Comparison of ENCODE assay signal across 1 cellular context in the genomic region with DNA sequence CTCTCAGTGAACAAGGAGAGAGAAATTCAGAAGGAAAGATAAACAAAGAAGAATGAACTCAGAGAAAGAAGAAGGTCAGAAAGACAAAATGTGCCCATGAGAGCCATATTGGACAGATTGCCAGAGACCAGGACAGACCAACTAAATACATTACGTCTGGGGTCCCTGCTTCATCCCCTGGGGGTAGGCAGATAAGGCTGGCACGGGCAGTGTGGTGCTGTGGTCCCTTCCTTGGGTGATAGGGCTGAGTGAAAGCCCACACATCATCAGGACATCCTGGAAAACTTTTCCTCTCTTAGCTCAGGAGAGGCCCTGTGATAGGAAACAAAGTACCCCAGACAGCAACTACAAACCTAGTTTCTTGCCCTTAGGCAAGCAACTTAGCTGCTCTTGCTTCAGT.
TF ChIP-seq lines count a peak whose summit lies in the region.

No MANE protein-coding gene starts in this region.

TF ChIP-seq in K562, 482 proteins besides CTCF, POLR2A, EP300 and RAD21:
- no peak for TF ChIP-seq L3MBTL2 (IDR thresholded peaks at IDR 0.05)
- TF ChIP-seq NUFIP1 (IDR thresholded peaks at IDR 0.05; ENCODE audit: partially characterized antibody): no peak
- TF ChIP-seq, protein P1, sequence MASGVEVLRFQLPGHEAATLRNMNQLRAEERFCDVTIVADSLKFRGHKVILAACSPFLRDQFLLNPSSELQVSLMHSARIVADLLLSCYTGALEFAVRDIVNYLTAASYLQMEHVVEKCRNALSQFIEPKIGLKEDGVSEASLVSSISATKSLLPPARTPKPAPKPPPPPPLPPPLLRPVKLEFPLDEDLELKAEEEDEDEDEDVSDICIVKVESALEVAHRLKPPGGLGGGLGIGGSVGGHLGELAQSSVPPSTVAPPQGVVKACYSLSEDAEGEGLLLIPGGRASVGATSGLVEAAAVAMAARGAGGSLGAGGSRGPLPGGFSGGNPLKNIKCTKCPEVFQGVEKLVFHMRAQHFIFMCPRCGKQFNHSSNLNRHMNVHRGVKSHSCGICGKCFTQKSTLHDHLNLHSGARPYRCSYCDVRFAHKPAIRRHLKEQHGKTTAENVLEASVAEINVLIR (CRISPR knock-in tag; IDR thresholded peaks at IDR 0.05): no peak
- TF ChIP-seq ZNF785 (CRISPR knock-in tag; IDR thresholded peaks at IDR 0.05): no peak
- TF ChIP-seq, protein P2, sequence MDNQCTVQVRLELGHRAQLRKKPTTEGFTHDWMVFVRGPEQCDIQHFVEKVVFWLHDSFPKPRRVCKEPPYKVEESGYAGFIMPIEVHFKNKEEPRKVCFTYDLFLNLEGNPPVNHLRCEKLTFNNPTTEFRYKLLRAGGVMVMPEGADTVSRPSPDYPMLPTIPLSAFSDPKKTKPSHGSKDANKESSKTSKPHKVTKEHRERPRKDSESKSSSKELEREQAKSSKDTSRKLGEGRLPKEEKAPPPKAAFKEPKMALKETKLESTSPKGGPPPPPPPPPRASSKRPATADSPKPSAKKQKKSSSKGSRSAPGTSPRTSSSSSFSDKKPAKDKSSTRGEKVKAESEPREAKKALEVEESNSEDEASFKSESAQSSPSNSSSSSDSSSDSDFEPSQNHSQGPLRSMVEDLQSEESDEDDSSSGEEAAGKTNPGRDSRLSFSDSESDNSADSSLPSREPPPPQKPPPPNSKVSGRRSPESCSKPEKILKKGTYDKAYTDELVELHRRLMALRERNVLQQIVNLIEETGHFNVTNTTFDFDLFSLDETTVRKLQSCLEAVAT (IDR thresholded peaks at IDR 0.05): no peak
- TF ChIP-seq ZNF253 (CRISPR knock-in tag; conservative IDR thresholded peaks at IDR 0.05): no peak
- TF ChIP-seq PTRF (tag; IDR thresholded peaks at IDR 0.05): no peak
- no peak for TF ChIP-seq GATAD2B (IDR thresholded peaks at IDR 0.05; ENCODE audit: borderline replicate concordance)
- no peak for TF ChIP-seq ZNF274 (IDR thresholded peaks at IDR 0.05; ENCODE audit: borderline replicate concordance, low read depth, low read length)
- TF ChIP-seq MYC (IDR thresholded peaks at IDR 0.05; ENCODE audit: low read depth, low read length): no peak
- no peak for TF ChIP-seq MYC (CRISPR knock-in tag; IDR thresholded peaks at IDR 0.05; ENCODE audit: borderline replicate concordance, low read depth)
- no peak for TF ChIP-seq CBX2 (IDR thresholded peaks at IDR 0.05; ENCODE audit: insufficient read depth, low read length, poor library complexity, severe bottlenecking)
- TF ChIP-seq RBM34 (IDR thresholded peaks at IDR 0.05; ENCODE audit: borderline replicate concordance, insufficient read depth, low read length): no peak
- no peak for TF ChIP-seq LCOR (CRISPR knock-in tag; IDR thresholded peaks at IDR 0.05)
- no peak for TF ChIP-seq PHF8 (IDR thresholded peaks at IDR 0.05; ENCODE audit: borderline replicate concordance, low read length)
- TF ChIP-seq JUND (IDR thresholded peaks at IDR 0.05; ENCODE audit: borderline replicate concordance, low read depth, low read length): no peak
- TF ChIP-seq JUND (tag; IDR thresholded peaks at IDR 0.05; ENCODE audit: borderline replicate concordance, low read depth, low read length): no peak
- no peak for TF ChIP-seq YBX1 (IDR thresholded peaks at IDR 0.05)
- no peak for TF ChIP-seq U2AF2 (optimal IDR thresholded peaks at IDR 0.05; ENCODE audit: low read depth, low read length)
- TF ChIP-seq, protein P3, sequence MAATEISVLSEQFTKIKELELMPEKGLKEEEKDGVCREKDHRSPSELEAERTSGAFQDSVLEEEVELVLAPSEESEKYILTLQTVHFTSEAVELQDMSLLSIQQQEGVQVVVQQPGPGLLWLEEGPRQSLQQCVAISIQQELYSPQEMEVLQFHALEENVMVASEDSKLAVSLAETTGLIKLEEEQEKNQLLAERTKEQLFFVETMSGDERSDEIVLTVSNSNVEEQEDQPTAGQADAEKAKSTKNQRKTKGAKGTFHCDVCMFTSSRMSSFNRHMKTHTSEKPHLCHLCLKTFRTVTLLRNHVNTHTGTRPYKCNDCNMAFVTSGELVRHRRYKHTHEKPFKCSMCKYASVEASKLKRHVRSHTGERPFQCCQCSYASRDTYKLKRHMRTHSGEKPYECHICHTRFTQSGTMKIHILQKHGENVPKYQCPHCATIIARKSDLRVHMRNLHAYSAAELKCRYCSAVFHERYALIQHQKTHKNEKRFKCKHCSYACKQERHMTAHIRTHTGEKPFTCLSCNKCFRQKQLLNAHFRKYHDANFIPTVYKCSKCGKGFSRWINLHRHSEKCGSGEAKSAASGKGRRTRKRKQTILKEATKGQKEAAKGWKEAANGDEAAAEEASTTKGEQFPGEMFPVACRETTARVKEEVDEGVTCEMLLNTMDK (IDR thresholded peaks at IDR 0.05; ENCODE audit: borderline replicate concordance, insufficient read depth, low read depth, low read length, poor library complexity, severe bottlenecking): no peak
- no peak for TF ChIP-seq HLTF (IDR thresholded peaks at IDR 0.05)
- TF ChIP-seq ADNP (tag; IDR thresholded peaks at IDR 0.05): no peak
TF ChIP-seq in K562: peak in this region for 0.
